ENCODE assay signal across 1 cellular context in the genomic region with DNA sequence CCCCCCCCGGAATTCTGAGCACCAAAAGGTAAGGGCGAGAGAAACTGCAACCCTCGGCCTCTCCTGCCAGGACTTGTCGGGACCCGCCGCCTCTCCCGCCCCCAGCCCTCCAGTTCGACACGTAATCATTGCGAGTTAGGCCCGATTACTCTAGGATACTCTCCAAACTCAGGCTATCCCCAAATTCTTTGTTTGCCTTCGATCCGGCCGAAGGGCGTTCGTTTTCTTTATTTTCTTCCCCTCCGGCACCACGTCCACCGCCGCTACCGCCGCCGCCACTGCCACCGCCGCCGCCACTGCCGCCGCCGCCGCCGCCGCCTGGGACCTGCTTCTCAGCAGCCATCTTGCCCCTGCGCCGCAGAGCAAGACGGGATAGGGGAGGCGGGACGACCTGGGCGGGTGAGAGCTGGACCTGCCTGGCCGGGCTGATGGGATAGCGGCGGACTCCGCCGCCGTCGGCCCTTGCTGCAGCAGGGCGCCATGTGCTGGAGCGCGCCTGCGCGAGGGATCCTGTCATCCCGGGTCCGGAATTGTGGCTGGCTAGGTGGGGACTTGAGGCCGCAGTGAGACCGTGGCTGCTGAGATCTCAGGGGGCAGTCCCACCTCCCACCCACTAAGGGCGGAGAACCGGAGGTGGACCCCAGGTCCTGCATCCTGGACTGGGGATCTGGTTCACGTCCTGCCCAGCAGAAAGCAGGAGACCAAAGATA.
TF ChIP-seq lines count a peak whose summit lies in the region.

Gene SRP68, minus strand, starts transcription at position 369 of the 710 bp plus-strand sequence. Its CDS starts 26 bp downstream, at position 343.

TF ChIP-seq in K562, 482 proteins besides CTCF, POLR2A, EP300 and RAD21 (continued from another document and continues in another):
- TF ChIP-seq, protein P1, sequence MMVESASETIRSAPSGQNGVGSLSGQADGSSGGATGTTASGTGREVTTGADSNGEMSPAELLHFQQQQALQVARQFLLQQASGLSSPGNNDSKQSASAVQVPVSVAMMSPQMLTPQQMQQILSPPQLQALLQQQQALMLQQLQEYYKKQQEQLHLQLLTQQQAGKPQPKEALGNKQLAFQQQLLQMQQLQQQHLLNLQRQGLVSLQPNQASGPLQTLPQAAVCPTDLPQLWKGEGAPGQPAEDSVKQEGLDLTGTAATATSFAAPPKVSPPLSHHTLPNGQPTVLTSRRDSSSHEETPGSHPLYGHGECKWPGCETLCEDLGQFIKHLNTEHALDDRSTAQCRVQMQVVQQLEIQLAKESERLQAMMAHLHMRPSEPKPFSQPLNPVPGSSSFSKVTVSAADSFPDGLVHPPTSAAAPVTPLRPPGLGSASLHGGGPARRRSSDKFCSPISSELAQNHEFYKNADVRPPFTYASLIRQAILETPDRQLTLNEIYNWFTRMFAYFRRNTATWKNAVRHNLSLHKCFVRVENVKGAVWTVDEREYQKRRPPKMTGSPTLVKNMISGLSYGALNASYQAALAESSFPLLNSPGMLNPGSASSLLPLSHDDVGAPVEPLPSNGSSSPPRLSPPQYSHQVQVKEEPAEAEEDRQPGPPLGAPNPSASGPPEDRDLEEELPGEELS (CRISPR knock-in tag; IDR thresholded peaks at IDR 0.05; ENCODE audit: borderline replicate concordance): peak; percentile 33; the same call in 1 of the 2 replicates
- TF ChIP-seq SMAD1 (IDR thresholded peaks at IDR 0.05; ENCODE audit: low read depth, low read length, partially characterized antibody) (no peak), HINFP (tag; conservative IDR thresholded peaks at IDR 0.05; ENCODE audit: low read depth) (no peak), TAF15 (IDR thresholded peaks at IDR 0.05; ENCODE audit: low read depth, low read length) (no peak), HEY1 (CRISPR knock-in tag; IDR thresholded peaks at IDR 0.05; ENCODE audit: borderline replicate concordance) (no peak), E2F6 (IDR thresholded peaks at IDR 0.05; ENCODE audit: borderline replicate concordance in 1 of 2, extremely low read depth in 1 of 2, insufficient read depth in 1 of 2, insufficient read length in 1 of 2, low read depth in 1 of 2, low read length in 1 of 2, poor library complexity in 1 of 2, severe bottlenecking in 1 of 2) (peak; percentile 86 to 94), DACH1 (IDR thresholded peaks at IDR 0.05; ENCODE audit: partially characterized antibody) (no peak), ZNF311 (CRISPR knock-in tag; IDR thresholded peaks at IDR 0.05) (no peak), SNRNP70 (optimal IDR thresholded peaks at IDR 0.05; ENCODE audit: low read depth, low read length) (no peak), TEAD1 (CRISPR knock-in tag; IDR thresholded peaks at IDR 0.05) (peak; percentile 19 to 29; a peak in 1 of 4 replicates), ZBTB7A (IDR thresholded peaks at IDR 0.05; ENCODE audit: borderline replicate concordance, control insufficient read depth, low read depth, low read length) (no peak), NFE2 (IDR thresholded peaks at IDR 0.05; ENCODE audit: low read depth) (no peak), MBD1 (CRISPR knock-in tag; IDR thresholded peaks at IDR 0.05) (no peak), HBP1 (CRISPR knock-in tag; IDR thresholded peaks at IDR 0.05) (no peak), TBL1XR1 (IDR thresholded peaks at IDR 0.05; ENCODE audit: low read length in 2 of 2) (no peak), ZNF121 (CRISPR knock-in tag; conservative IDR thresholded peaks at IDR 0.05) (no peak), COPS2 (conservative IDR thresholded peaks at IDR 0.05) (no peak), SPI1 (IDR thresholded peaks at IDR 0.05; ENCODE audit: borderline replicate concordance, low read depth, low read length) (no peak), ETV6 (IDR thresholded peaks at IDR 0.05; ENCODE audit: borderline replicate concordance in 1 of 2, low read depth in 2 of 2, low read length in 1 of 2) (no peak), ETV6 (CRISPR knock-in tag; IDR thresholded peaks at IDR 0.05; ENCODE audit: borderline replicate concordance) (0 out of 2 replicates have a peak, but pooled peaks have one; percentile 67), MYBL2 (IDR thresholded peaks at IDR 0.05; ENCODE audit: low read depth) (no peak), MYBL2 (CRISPR knock-in tag; IDR thresholded peaks at IDR 0.05; ENCODE audit: borderline replicate concordance) (no peak), ZNF830 (CRISPR knock-in tag; IDR thresholded peaks at IDR 0.05) (no peak), FOXP1 (CRISPR knock-in tag; IDR thresholded peaks at IDR 0.05) (peak; percentile 84), SAFB2 (IDR thresholded peaks at IDR 0.05; ENCODE audit: borderline replicate concordance, low read depth, low read length, severe bottlenecking) (no peak), TAF7 (tag; IDR thresholded peaks at IDR 0.05) (peak; percentile 68), NCOA6 (IDR thresholded peaks at IDR 0.05) (no peak)
- TF ChIP-seq, protein P2, sequence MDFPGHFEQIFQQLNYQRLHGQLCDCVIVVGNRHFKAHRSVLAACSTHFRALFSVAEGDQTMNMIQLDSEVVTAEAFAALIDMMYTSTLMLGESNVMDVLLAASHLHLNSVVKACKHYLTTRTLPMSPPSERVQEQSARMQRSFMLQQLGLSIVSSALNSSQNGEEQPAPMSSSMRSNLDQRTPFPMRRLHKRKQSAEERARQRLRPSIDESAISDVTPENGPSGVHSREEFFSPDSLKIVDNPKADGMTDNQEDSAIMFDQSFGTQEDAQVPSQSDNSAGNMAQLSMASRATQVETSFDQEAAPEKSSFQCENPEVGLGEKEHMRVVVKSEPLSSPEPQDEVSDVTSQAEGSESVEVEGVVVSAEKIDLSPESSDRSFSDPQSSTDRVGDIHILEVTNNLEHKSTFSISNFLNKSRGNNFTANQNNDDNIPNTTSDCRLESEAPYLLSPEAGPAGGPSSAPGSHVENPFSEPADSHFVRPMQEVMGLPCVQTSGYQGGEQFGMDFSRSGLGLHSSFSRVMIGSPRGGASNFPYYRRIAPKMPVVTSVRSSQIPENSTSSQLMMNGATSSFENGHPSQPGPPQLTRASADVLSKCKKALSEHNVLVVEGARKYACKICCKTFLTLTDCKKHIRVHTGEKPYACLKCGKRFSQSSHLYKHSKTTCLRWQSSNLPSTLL (IDR thresholded peaks at IDR 0.05): no peak
- TF ChIP-seq, protein P3, sequence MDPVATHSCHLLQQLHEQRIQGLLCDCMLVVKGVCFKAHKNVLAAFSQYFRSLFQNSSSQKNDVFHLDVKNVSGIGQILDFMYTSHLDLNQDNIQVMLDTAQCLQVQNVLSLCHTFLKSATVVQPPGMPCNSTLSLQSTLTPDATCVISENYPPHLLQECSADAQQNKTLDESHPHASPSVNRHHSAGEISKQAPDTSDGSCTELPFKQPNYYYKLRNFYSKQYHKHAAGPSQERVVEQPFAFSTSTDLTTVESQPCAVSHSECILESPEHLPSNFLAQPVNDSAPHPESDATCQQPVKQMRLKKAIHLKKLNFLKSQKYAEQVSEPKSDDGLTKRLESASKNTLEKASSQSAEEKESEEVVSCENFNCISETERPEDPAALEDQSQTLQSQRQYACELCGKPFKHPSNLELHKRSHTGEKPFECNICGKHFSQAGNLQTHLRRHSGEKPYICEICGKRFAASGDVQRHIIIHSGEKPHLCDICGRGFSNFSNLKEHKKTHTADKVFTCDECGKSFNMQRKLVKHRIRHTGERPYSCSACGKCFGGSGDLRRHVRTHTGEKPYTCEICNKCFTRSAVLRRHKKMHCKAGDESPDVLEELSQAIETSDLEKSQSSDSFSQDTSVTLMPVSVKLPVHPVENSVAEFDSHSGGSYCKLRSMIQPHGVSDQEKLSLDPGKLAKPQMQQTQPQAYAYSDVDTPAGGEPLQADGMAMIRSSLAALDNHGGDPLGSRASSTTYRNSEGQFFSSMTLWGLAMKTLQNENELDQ (CRISPR knock-in tag; IDR thresholded peaks at IDR 0.05; ENCODE audit: borderline replicate concordance): 0 out of 2 replicates have a peak, but pooled peaks have one; percentile 36
- TF ChIP-seq, protein P4, sequence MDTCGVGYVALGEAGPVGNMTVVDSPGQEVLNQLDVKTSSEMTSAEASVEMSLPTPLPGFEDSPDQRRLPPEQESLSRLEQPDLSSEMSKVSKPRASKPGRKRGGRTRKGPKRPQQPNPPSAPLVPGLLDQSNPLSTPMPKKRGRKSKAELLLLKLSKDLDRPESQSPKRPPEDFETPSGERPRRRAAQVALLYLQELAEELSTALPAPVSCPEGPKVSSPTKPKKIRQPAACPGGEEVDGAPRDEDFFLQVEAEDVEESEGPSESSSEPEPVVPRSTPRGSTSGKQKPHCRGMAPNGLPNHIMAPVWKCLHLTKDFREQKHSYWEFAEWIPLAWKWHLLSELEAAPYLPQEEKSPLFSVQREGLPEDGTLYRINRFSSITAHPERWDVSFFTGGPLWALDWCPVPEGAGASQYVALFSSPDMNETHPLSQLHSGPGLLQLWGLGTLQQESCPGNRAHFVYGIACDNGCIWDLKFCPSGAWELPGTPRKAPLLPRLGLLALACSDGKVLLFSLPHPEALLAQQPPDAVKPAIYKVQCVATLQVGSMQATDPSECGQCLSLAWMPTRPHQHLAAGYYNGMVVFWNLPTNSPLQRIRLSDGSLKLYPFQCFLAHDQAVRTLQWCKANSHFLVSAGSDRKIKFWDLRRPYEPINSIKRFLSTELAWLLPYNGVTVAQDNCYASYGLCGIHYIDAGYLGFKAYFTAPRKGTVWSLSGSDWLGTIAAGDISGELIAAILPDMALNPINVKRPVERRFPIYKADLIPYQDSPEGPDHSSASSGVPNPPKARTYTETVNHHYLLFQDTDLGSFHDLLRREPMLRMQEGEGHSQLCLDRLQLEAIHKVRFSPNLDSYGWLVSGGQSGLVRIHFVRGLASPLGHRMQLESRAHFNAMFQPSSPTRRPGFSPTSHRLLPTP (IDR thresholded peaks at IDR 0.05; ENCODE audit: borderline replicate concordance, extremely low read depth, insufficient read length): no peak
- TF ChIP-seq, protein P5, sequence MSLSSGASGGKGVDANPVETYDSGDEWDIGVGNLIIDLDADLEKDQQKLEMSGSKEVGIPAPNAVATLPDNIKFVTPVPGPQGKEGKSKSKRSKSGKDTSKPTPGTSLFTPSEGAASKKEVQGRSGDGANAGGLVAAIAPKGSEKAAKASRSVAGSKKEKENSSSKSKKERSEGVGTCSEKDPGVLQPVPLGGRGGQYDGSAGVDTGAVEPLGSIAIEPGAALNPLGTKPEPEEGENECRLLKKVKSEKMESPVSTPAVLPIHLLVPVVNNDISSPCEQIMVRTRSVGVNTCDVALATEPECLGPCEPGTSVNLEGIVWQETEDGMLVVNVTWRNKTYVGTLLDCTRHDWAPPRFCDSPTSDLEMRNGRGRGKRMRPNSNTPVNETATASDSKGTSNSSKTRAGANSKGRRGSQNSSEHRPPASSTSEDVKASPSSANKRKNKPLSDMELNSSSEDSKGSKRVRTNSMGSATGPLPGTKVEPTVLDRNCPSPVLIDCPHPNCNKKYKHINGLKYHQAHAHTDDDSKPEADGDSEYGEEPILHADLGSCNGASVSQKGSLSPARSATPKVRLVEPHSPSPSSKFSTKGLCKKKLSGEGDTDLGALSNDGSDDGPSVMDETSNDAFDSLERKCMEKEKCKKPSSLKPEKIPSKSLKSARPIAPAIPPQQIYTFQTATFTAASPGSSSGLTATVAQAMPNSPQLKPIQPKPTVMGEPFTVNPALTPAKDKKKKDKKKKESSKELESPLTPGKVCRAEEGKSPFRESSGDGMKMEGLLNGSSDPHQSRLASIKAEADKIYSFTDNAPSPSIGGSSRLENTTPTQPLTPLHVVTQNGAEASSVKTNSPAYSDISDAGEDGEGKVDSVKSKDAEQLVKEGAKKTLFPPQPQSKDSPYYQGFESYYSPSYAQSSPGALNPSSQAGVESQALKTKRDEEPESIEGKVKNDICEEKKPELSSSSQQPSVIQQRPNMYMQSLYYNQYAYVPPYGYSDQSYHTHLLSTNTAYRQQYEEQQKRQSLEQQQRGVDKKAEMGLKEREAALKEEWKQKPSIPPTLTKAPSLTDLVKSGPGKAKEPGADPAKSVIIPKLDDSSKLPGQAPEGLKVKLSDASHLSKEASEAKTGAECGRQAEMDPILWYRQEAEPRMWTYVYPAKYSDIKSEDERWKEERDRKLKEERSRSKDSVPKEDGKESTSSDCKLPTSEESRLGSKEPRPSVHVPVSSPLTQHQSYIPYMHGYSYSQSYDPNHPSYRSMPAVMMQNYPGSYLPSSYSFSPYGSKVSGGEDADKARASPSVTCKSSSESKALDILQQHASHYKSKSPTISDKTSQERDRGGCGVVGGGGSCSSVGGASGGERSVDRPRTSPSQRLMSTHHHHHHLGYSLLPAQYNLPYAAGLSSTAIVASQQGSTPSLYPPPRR (CRISPR knock-in tag; IDR thresholded peaks at IDR 0.05; ENCODE audit: borderline replicate concordance): 0 out of 2 replicates have a peak, but pooled peaks have one; percentile 48
